7 cellular contexts compared by ENCODE assay signal in the genomic region with DNA sequence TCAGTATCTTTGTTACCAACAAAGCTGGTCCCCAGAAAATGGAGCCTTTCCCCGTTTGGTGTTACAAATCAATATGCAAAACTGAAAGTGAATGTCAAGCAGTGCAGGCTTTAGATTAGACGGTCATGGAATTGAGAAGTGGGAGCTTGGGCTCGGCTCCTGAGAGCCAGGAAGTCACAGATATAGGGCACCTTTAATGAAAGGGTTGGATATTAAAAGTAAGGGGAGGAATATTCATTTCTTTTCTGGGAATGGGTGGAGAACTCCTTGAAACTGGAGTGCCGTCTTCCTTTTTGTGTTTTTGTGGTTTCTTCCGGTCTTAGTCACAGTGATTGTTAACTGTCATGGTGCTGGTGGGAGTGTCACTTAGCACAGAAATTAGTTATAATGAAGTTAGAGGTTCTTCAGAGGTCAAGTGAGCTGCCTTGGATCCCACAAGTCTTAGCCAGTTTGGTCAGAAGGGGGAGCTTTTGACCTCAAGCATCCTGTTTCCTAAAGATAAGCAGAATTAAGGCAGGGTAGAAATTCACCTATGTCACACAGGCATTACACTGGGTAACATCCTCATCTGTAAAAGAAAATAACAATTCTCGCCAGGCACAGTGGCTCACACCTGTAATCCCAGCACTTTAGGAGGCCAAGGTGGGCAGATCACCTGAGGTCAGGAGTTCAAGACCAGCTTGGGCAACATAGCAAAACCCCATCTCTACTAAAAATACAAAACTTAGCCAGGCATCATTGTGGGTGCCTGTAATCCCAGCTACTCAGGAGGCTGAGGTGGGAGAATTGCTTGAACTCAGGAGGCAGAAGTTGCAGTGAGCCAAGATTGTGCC. TPM values are rescaled to one million over a fixed set of nuclear protein-coding genes. Genes with fewer than 3 reads are reported as not detected.
DNase-seq lines count a peak whose midpoint lies in the region; ATAC-seq and TF ChIP-seq lines count a peak whose summit lies in the region.

No MANE protein-coding gene starts in this region.

- peak overlapping the region in 1 of 2 experiments; percentile 36; a peak in 2 of 4 replicates for H3K27ac ChIP-seq in SK-N-SH (ENCODE audit: low read depth in 2 of 2, low read length in 1 of 2)
- H3K27ac ChIP-seq in breast epithelium = peak overlapping the region; percentile 74 to 86
- H3K27ac ChIP-seq in upper lobe of left lung = peak overlapping the region; percentile 84 to 89 (median 86)

- H3K9me2 ChIP-seq in SK-N-SH = no peaks in the 10 kb centered on the region

- POLR2A ChIA-PET in SK-N-SH (lab: Yijun Ruan, JAX) = interaction anchor here (1.3 kb wide), 1 partner anchor 9 kb away, joined by 8 read pairs; a partner anchor contains a TSS

- TF ChIP-seq EP300 in SK-N-SH (IDR thresholded peaks at IDR 0.05; ENCODE audit: borderline replicate concordance in 1 of 2, low read depth in 1 of 2, low read length in 1 of 2) (no peak), upper lobe of left lung (IDR thresholded peaks at IDR 0.05) (peak in 3 of 4 donors; percentile 30 to 89 (median 61))

- H3K36me3 ChIP-seq in SK-N-SH (replicated peaks in 1 of 2; ENCODE audit: control insufficient read depth in 1 of 2, insufficient read depth in 2 of 2, low read length in 1 of 2) = no peaks in the 10 kb centered on the region
- H3K36me3 ChIP-seq in breast epithelium = no peaks in the 10 kb centered on the region
- H3K36me3 ChIP-seq in upper lobe of left lung = no peaks in the 10 kb centered on the region

- CTCF ChIA-PET in SK-N-SH (lab: Yijun Ruan, JAX) = interaction anchor here (3.6 to 18.0 kb wide), 4 partner anchors 10 to 130 kb away, joined by 13 to 235 read pairs (median 28); a partner anchor contains a TSS

- H3K36me3 Mint-ChIP-seq in memory B cell (peaks cover 3% of the 10 kb centered on the region), nephron progenitor cell (ENCODE audit: low read depth) (no peaks in the 10 kb centered on the region)

- no peak overlapping the region; the same call in 1 of the 2 replicates for H3K9ac ChIP-seq in SK-N-SH

- WGBS in SK-N-SH (ENCODE audit: low lambda C conversion rate) = 50% methylated on average over 6 of the region's 6 CpGs
- 10 to 12% methylated on average over 6 of the region's 6 CpGs for WGBS in upper lobe of left lung, 2 donors

- H3K79me2 ChIP-seq in SK-N-SH (ENCODE audit: insufficient read depth) = no peaks in the 10 kb centered on the region

- H3F3A ChIP-seq in SK-N-SH (replicated peaks; ENCODE audit: insufficient read depth) = no peaks in the 10 kb centered on the region

- H3K4me2 ChIP-seq in SK-N-SH = peak overlapping the region; percentile 36

- H3K9me3 Mint-ChIP-seq in memory B cell (peaks cover 4% of the 10 kb centered on the region), nephron progenitor cell (no peaks in the 10 kb centered on the region)

- H3K4me1 ChIP-seq in SK-N-SH (ENCODE audit: control insufficient read depth in 1 of 2, insufficient read depth in 2 of 2, low read depth in 1 of 2, low read length in 1 of 2) = peaks cover 0 to 10% of the 10 kb centered on the region in 2 experiments; a peak in 1 of 4 replicates
- H3K4me1 ChIP-seq in breast epithelium = no peaks in the 10 kb centered on the region
- peaks cover 27 to 36% (median 30%) of the 10 kb centered on the region in 4 donors for H3K4me1 ChIP-seq in upper lobe of left lung

- TF ChIP-seq RAD21 in SK-N-SH (IDR thresholded peaks at IDR 0.05; ENCODE audit: low read length) = no peak

- peak overlapping the region; percentile 75; the same call in 1 of the 2 replicates for H2AFZ ChIP-seq in SK-N-SH (ENCODE audit: low read depth)

- no peak for DNase-seq in SK-N-SH
- no peak for DNase-seq in breast epithelium (ENCODE audit: low spot score in 2 of 2)
- no peak for DNase-seq in memory B cell (ENCODE audit: low spot score in 2 of 2)
- DNase-seq in upper lobe of left lung = peak in 1 of 2 donors; percentile 74
- DNase-seq in nephron progenitor cell = no peak

- ATAC-seq in GM18520 (IDR thresholded peaks at IDR 0.05; ENCODE audit: unreplicated experiment) (peak; percentile 61), HG03060 (IDR thresholded peaks at IDR 0.05; ENCODE audit: low read depth, unreplicated experiment) (peak; percentile 48), memory B cell (ENCODE audit: low read depth) (peak; percentile 30), upper lobe of left lung (ENCODE audit: low FRiP score in 2 of 2) (peak; percentile 76 to 88)

- no peak overlapping the region for H3K4me3 ChIP-seq in SK-N-SH (ENCODE audit: low read depth in 2 of 2, low read length in 1 of 2)
- H3K4me3 ChIP-seq in breast epithelium = peak overlapping the region; percentile 21 to 57 (median 23)
- H3K4me3 ChIP-seq in upper lobe of left lung = peak overlapping the region in 3 of 4 donors; percentile 33 to 43 (median 35)

- intact Hi-C loops in breast epithelium (cut with DNase I; ENCODE audit: low total_unique reads) = no loop called here

- H3K9me3 ChIP-seq in SK-N-SH = no peaks in the 10 kb centered on the region
- H3K9me3 ChIP-seq in breast epithelium = no peaks in the 10 kb centered on the region
- H3K9me3 ChIP-seq in upper lobe of left lung = no peaks in the 10 kb centered on the region

- H3K27ac Mint-ChIP-seq in memory B cell = peak overlapping the region; percentile 88
- no peak overlapping the region for H3K27ac Mint-ChIP-seq in nephron progenitor cell

- H3K4me1 Mint-ChIP-seq in memory B cell (peaks cover 30% of the 10 kb centered on the region), nephron progenitor cell (peaks cover 62% of the 10 kb centered on the region)

- H3K27me3 ChIP-seq in SK-N-SH (ENCODE audit: insufficient read depth) = peaks cover 8% of the 10 kb centered on the region; the same call in 1 of the 2 replicates
- H3K27me3 ChIP-seq in breast epithelium = no peaks in the 10 kb centered on the region
- no peaks in the 10 kb centered on the region for H3K27me3 ChIP-seq in upper lobe of left lung

- H3K4me3 Mint-ChIP-seq in memory B cell (peak overlapping the region; percentile 75), nephron progenitor cell (no peak overlapping the region)

- H3K27me3 Mint-ChIP-seq in memory B cell = no peaks in the 10 kb centered on the region
- peaks cover 16% of the 10 kb centered on the region for H3K27me3 Mint-ChIP-seq in nephron progenitor cell (ENCODE audit: low read depth, poor library complexity)

- TF ChIP-seq CTCF in SK-N-SH (IDR thresholded peaks at IDR 0.05) (no peak; the same call in 1 of the 2 replicates), breast epithelium (IDR thresholded peaks at IDR 0.05) (no peak), upper lobe of left lung (IDR thresholded peaks at IDR 0.05) (peak in 4 of 6 experiments; percentile 16 to 50 (median 24)), nephron progenitor cell (IDR thresholded peaks at IDR 0.05) (no peak)

- H4K20me1 ChIP-seq in SK-N-SH (ENCODE audit: insufficient read depth) = no peaks in the 10 kb centered on the region

- TF ChIP-seq POLR2A in breast epithelium (IDR thresholded peaks at IDR 0.05) (no peak), upper lobe of left lung (IDR thresholded peaks at IDR 0.05) (peak in 2 of 4 donors; percentile 52 to 57)

TF ChIP-seq in SK-N-SH, 30 proteins besides CTCF, POLR2A, EP300 and RAD21:
- TF ChIP-seq, protein P1, sequence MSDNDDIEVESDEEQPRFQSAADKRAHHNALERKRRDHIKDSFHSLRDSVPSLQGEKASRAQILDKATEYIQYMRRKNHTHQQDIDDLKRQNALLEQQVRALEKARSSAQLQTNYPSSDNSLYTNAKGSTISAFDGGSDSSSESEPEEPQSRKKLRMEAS (IDR thresholded peaks at IDR 0.05; ENCODE audit: low read depth) = no peak
- TF ChIP-seq POLR2AphosphoS5 (IDR thresholded peaks at IDR 0.05; ENCODE audit: low read depth, low read length) (no peak), TEAD4 (IDR thresholded peaks at IDR 0.05; ENCODE audit: borderline replicate concordance, insufficient read depth) (no peak), MEF2A (IDR thresholded peaks at IDR 0.05; ENCODE audit: borderline replicate concordance, low read depth) (no peak)

RNA-seq across cellular contexts. Expression of a gene that starts 9.6 kb away (rescaled TPM):
- polyA plus RNA-seq in SK-N-SH (2012; rRNA removed) = 300 and 336 TPM in 2 replicates
- 360 and 565 TPM in 2 replicates for polyA plus RNA-seq in SK-N-SH (2012; cell fraction: cytosol; rRNA removed)
- 300 and 460 TPM in 2 replicates for polyA plus RNA-seq in SK-N-SH (2012; cell fraction: nucleus; rRNA removed)
- total RNA-seq in breast epithelium (100 to 1,000 TPM; 217 to 850 (median 260) TPM), upper lobe of left lung (100 to 1,000 TPM; 109 to 998 (median 405) TPM)

RNA-seq across cellular contexts. Expression of a gene that starts 33.0 kb away (rescaled TPM):
- not detected in 2 replicates for polyA plus RNA-seq in SK-N-SH (2012; rRNA removed)
- polyA plus RNA-seq in SK-N-SH (2012; cell fraction: cytosol; rRNA removed) = not detected in 2 replicates
- not detected in 2 replicates for polyA plus RNA-seq in SK-N-SH (2012; cell fraction: nucleus; rRNA removed)
- total RNA-seq in breast epithelium (not detected), upper lobe of left lung (not detected)

RNA-seq across cellular contexts. Expression of a gene that starts 54.7 kb away (rescaled TPM):
- 0.19 and 0.39 TPM in 2 replicates for polyA plus RNA-seq in SK-N-SH (2012; rRNA removed)
- polyA plus RNA-seq in SK-N-SH (2012; cell fraction: cytosol; rRNA removed) = 0.13 and 0.14 TPM in 2 replicates
- 0.23 TPM in 1 of 2 replicates, not detected in the other for polyA plus RNA-seq in SK-N-SH (2012; cell fraction: nucleus; rRNA removed)
- total RNA-seq in breast epithelium (1,000 to 10,000 TPM in 2 of 3 donors, 1 to 10 TPM in 1; 1.9 to 1,676 (median 1,373) TPM), upper lobe of left lung (10 to 100 TPM in 4 of 6 donors, 1 to 10 TPM in 1, under 1 TPM in 1; 0.78 to 33.3 (median 18.0) TPM)

RNA-seq across cellular contexts. Expression of a gene that starts 55.3 kb away (rescaled TPM):
- polyA plus RNA-seq in SK-N-SH (2012; rRNA removed) = 0.16 and 0.18 TPM in 2 replicates
- polyA plus RNA-seq in SK-N-SH (2012; cell fraction: cytosol; rRNA removed) = 0.04 and 0.05 TPM in 2 replicates
- 1.3 and 1.5 TPM in 2 replicates for polyA plus RNA-seq in SK-N-SH (2012; cell fraction: nucleus; rRNA removed)
- total RNA-seq in breast epithelium (1 to 10 TPM in 1 of 3 donors, under 1 TPM in 1, not detected in 1; 0.33 to 2.2 TPM), upper lobe of left lung (1 to 10 TPM in 1 of 6 donors, under 1 TPM in 3, not detected in 2; 0.14 to 1.0 (median 0.59) TPM)

Comparison
In these comparisons a context has a peak if more than half of its experiments do, and no peak if none do; other contexts are left out.
1. ATAC-seq: peak in every context shown above with its lines; median percentile 82 in upper lobe of left lung; 61 in GM18520; 48 in HG03060; 30 in memory B cell.
2. H3K4me3 ChIP-seq: peak in breast epithelium (3 of 3) and upper lobe of left lung (3 of 4); none in SK-N-SH (0 of 2).
3. CTCF ChIP-seq: peak in upper lobe of left lung (4 of 6); none in SK-N-SH (single experiment), breast epithelium (0 of 3) and nephron progenitor cell (single experiment).